In genomic region chr11:114400222-114400973, GRCh38 we compare ENCODE assay signal across 1 cellular context.
TF ChIP-seq lines count a peak whose summit lies in the region.

Gene C11orf71 (minus strand): TSS chr11:114400511. CDS start chr11:114400331, 180 bp downstream.
Gene RBM7 (plus strand): TSS chr11:114400666. CDS start chr11:114400672, 6 bp downstream.

TF ChIP-seq in HepG2, 621 proteins besides CTCF, POLR2A, EP300 and RAD21 (continued from another document and continues in another):
- TF ChIP-seq HIC2 (CRISPR knock-in tag; IDR thresholded peaks at IDR 0.05; ENCODE audit: low read depth) = no peak
- peak; percentile 27; the same call in 1 of the 2 replicates for TF ChIP-seq TSC22D2 (CRISPR knock-in tag; IDR thresholded peaks at IDR 0.05; ENCODE audit: borderline replicate concordance)
- TF ChIP-seq HNF1B (CRISPR knock-in tag; IDR thresholded peaks at IDR 0.05) = peak; percentile 74; the same call in 1 of the 2 replicates
- 0 out of 2 replicates have a peak, but pooled peaks have one; percentile 24 for TF ChIP-seq ZNF329 (CRISPR knock-in tag; IDR thresholded peaks at IDR 0.05; ENCODE audit: low read depth)
- TF ChIP-seq KDM3A (CRISPR knock-in tag; IDR thresholded peaks at IDR 0.05; ENCODE audit: low read depth) = no peak
- TF ChIP-seq HNF4G (IDR thresholded peaks at IDR 0.05; ENCODE audit: borderline replicate concordance, low read depth, low read length) = peak; percentile 58
- TF ChIP-seq HNF4G (CRISPR knock-in tag; IDR thresholded peaks at IDR 0.05; ENCODE audit: borderline replicate concordance, low read depth) = 0 out of 2 replicates have a peak, but pooled peaks have one; percentile 22
- TF ChIP-seq ZSCAN5A (CRISPR knock-in tag; IDR thresholded peaks at IDR 0.05; ENCODE audit: borderline replicate concordance) = no peak
- no peak for TF ChIP-seq ZNF740 (CRISPR knock-in tag; IDR thresholded peaks at IDR 0.05)
- no peak for TF ChIP-seq JDP2 (CRISPR knock-in tag; IDR thresholded peaks at IDR 0.05; ENCODE audit: borderline replicate concordance)
- no peak; the same call in 1 of the 2 replicates for TF ChIP-seq AHR (CRISPR knock-in tag; IDR thresholded peaks at IDR 0.05)
- no peak for TF ChIP-seq PAF1 (CRISPR knock-in tag; IDR thresholded peaks at IDR 0.05)
- 0 out of 2 replicates have a peak, but pooled peaks have one; percentile 17 for TF ChIP-seq FOXK2 (IDR thresholded peaks at IDR 0.05)
- no peak for TF ChIP-seq ZNF749 (CRISPR knock-in tag; IDR thresholded peaks at IDR 0.05; ENCODE audit: borderline replicate concordance)
- no peak for TF ChIP-seq SYNCRIP (IDR thresholded peaks at IDR 0.05; ENCODE audit: insufficient read depth, low read depth, low read length)
- peak; percentile 61; the same call in 1 of the 2 replicates for TF ChIP-seq FOXK1 (CRISPR knock-in tag; IDR thresholded peaks at IDR 0.05; ENCODE audit: borderline replicate concordance, low read depth)
- no peak for TF ChIP-seq MLLT10 (CRISPR knock-in tag; IDR thresholded peaks at IDR 0.05)
- TF ChIP-seq BCLAF1 (IDR thresholded peaks at IDR 0.05) = no peak
- TF ChIP-seq ZNF878 (CRISPR knock-in tag; IDR thresholded peaks at IDR 0.05) = no peak
- TF ChIP-seq ZNF589 (CRISPR knock-in tag; conservative IDR thresholded peaks at IDR 0.05) = 0 out of 2 replicates have a peak, but pooled peaks have one; percentile 29
- peak; percentile 68 for TF ChIP-seq FOXM1 (CRISPR knock-in tag; IDR thresholded peaks at IDR 0.05)
- no peak for TF ChIP-seq GRHL1 (CRISPR knock-in tag; conservative IDR thresholded peaks at IDR 0.05)
- no peak for TF ChIP-seq TCF12 (IDR thresholded peaks at IDR 0.05)
- TF ChIP-seq TCF12 (CRISPR knock-in tag; IDR thresholded peaks at IDR 0.05) = 0 out of 2 replicates have a peak, but pooled peaks have one; percentile 65
- no peak for TF ChIP-seq TRIM22 (IDR thresholded peaks at IDR 0.05)
- TF ChIP-seq ZNF839 (CRISPR knock-in tag; IDR thresholded peaks at IDR 0.05; ENCODE audit: borderline replicate concordance) = no peak
- TF ChIP-seq MAFF (IDR thresholded peaks at IDR 0.05; ENCODE audit: low read depth, low read length) = peak; percentile 22; the same call in 1 of the 2 replicates
- peak; percentile 83 for TF ChIP-seq RXRA (CRISPR knock-in tag; IDR thresholded peaks at IDR 0.05)
- TF ChIP-seq ZKSCAN8 (CRISPR knock-in tag; IDR thresholded peaks at IDR 0.05; ENCODE audit: borderline replicate concordance) = no peak
- no peak; the same call in 1 of the 2 replicates for TF ChIP-seq ZNF768 (CRISPR knock-in tag; IDR thresholded peaks at IDR 0.05)
- TF ChIP-seq HMGA1 (CRISPR knock-in tag; conservative IDR thresholded peaks at IDR 0.05) = no peak
- TF ChIP-seq CBX1 (IDR thresholded peaks at IDR 0.05; ENCODE audit: low read depth) = no peak
- TF ChIP-seq ZNF558 (CRISPR knock-in tag; IDR thresholded peaks at IDR 0.05; ENCODE audit: borderline replicate concordance) = no peak
- peak; percentile 90 for TF ChIP-seq GABPB1 (CRISPR knock-in tag; IDR thresholded peaks at IDR 0.05)
- TF ChIP-seq ZNF431 (CRISPR knock-in tag; IDR thresholded peaks at IDR 0.05; ENCODE audit: borderline replicate concordance, low read depth) = no peak
- peak; percentile 63 for TF ChIP-seq ZNF761 (CRISPR knock-in tag; conservative IDR thresholded peaks at IDR 0.05)
- no peak for TF ChIP-seq MATR3 (CRISPR knock-in tag; IDR thresholded peaks at IDR 0.05)
- TF ChIP-seq ZNF383 (CRISPR knock-in tag; IDR thresholded peaks at IDR 0.05; ENCODE audit: borderline replicate concordance) = peak; percentile 75; the same call in 1 of the 2 replicates
- TF ChIP-seq BCL3 (CRISPR knock-in tag; IDR thresholded peaks at IDR 0.05) = peak; percentile 51; the same call in 1 of the 2 replicates
- TF ChIP-seq YEATS2 (CRISPR knock-in tag; IDR thresholded peaks at IDR 0.05; ENCODE audit: borderline replicate concordance) = peak; percentile 85; the same call in 1 of the 2 replicates
- TF ChIP-seq ZNF773 (CRISPR knock-in tag; IDR thresholded peaks at IDR 0.05; ENCODE audit: borderline replicate concordance) = no peak
- TF ChIP-seq CREB3 (CRISPR knock-in tag; IDR thresholded peaks at IDR 0.05) = peak; percentile 62; the same call in 1 of the 2 replicates
- TF ChIP-seq ZNF510 (CRISPR knock-in tag; IDR thresholded peaks at IDR 0.05; ENCODE audit: low read depth) = no peak; the same call in 1 of the 2 replicates
- no peak for TF ChIP-seq PHF5A (CRISPR knock-in tag; IDR thresholded peaks at IDR 0.05; ENCODE audit: low read depth, unreplicated experiment)
- TF ChIP-seq ERF (CRISPR knock-in tag; IDR thresholded peaks at IDR 0.05) = peak; percentile 73
- TF ChIP-seq SIX1 (CRISPR knock-in tag; IDR thresholded peaks at IDR 0.05; ENCODE audit: borderline replicate concordance) = no peak
- TF ChIP-seq SKIL (CRISPR knock-in tag; IDR thresholded peaks at IDR 0.05; ENCODE audit: borderline replicate concordance) = no peak; the same call in 1 of the 2 replicates
- TF ChIP-seq PCBP2 (optimal IDR thresholded peaks at IDR 0.05; ENCODE audit: low read depth, low read length, poor library complexity, severe bottlenecking) = no peak
- no peak for TF ChIP-seq ZNF451 (CRISPR knock-in tag; IDR thresholded peaks at IDR 0.05)
- peak; percentile 84; the same call in 1 of the 2 replicates for TF ChIP-seq ZNF709 (CRISPR knock-in tag; IDR thresholded peaks at IDR 0.05)
- TF ChIP-seq TEF (CRISPR knock-in tag; IDR thresholded peaks at IDR 0.05) = no peak
